Comparison of ENCODE assay signal across 1 cellular context in the genomic region with DNA sequence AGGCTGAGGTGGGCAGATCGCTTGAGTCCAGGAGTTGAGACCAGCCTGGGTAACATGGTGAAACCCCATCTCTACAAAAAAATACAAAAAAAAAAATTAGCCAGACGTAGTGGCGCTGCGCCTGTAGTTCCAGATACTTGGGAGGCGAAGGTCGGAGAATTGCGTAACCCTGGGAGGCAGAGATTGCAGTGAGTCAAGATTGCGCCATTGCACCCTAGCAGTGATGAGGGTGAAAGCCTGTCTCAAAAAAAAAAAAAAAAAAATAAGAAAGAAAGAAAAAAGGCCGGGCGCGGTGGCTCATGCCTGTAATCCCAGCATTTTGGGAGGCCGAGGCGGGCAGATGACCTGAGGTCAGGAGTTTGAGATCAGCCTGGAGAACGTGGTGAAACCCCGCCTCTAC.
TF ChIP-seq lines count a peak whose summit lies in the region.

No MANE protein-coding gene starts in this region.

TF ChIP-seq in K562, 482 proteins besides CTCF, POLR2A, EP300 and RAD21 (continued from another document):
- peak; percentile 30; the same call in 1 of the 2 replicates for TF ChIP-seq CEBPG (CRISPR knock-in tag; IDR thresholded peaks at IDR 0.05)
- TF ChIP-seq CEBPG (tag; conservative IDR thresholded peaks at IDR 0.05 in 1 of 2, IDR thresholded peaks at IDR 0.05 in 1 of 2), result peak; percentile 73 to 78
- TF ChIP-seq, protein P1, sequence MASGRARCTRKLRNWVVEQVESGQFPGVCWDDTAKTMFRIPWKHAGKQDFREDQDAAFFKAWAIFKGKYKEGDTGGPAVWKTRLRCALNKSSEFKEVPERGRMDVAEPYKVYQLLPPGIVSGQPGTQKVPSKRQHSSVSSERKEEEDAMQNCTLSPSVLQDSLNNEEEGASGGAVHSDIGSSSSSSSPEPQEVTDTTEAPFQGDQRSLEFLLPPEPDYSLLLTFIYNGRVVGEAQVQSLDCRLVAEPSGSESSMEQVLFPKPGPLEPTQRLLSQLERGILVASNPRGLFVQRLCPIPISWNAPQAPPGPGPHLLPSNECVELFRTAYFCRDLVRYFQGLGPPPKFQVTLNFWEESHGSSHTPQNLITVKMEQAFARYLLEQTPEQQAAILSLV (tag; IDR thresholded peaks at IDR 0.05), result peak; percentile 59; the same call in 1 of the 2 replicates
- TF ChIP-seq CEBPB (tag; IDR thresholded peaks at IDR 0.05), result peak; percentile 92
